In the genomic region with DNA sequence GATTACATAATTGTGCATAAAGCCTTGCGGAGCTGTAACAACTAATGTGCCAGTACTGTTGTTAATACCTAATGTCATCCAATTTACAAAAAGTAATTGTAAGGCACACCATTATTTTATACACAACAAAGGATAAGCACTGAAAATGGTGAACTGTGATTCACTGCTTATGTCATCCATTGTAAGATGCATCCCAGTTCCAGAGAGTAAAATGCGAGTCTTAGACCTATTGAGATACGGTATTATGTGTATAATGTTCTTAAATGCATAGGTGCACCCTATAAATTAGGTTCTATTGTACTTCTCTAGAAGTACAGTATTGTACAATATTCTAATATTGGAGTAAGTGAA, we compare ENCODE assay signal across 8 cellular contexts. TPM values are rescaled to one million over a fixed set of nuclear protein-coding genes. Genes with fewer than 3 reads are reported as not detected.
DNase-seq lines count a peak whose midpoint lies in the region; ATAC-seq, FAIRE-seq and TF ChIP-seq lines count a peak whose summit lies in the region.

No MANE protein-coding gene starts in this region.

- no peak for FAIRE-seq in GM19239 (lab: Jason Lieb, UNC)

- H3K9ac ChIP-seq in iPS-15b (ENCODE audit: low read depth, low read length): peak overlapping the region; percentile 84

- TF ChIP-seq CTCF in AG04450 (IDR thresholded peaks at IDR 0.05; ENCODE audit: low read depth, low read length): no peak

- peak overlapping the region; percentile 87 for H3K27ac ChIP-seq in AG04450 (ENCODE audit: low read depth, low read length)

- H3K27me3 Mint-ChIP-seq in activated T-helper 2 cell treated with anti-CD3 and anti-CD28 coated beads, Interferon-gamma antibody, Interleukin-2, Interleukin-4, amounts not matched to agents 10 μg/mL and 5 μg/mL and 100 μg/mL, durations not matched to agents 14 hours and 24 hours and 36 hours (ENCODE audit: low read depth): peaks cover 3% of the 10 kb centered on the region
- H3K27me3 Mint-ChIP-seq in stimulated activated naive CD8-positive, alpha-beta T cell treated with anti-CD3 and anti-CD28 coated beads, Interleukin-15, amount 100 ng/mL, for 72 hours: no peaks in the 10 kb centered on the region

- no peaks in the 10 kb centered on the region for H3K9me3 Mint-ChIP-seq in activated T-helper 2 cell treated with anti-CD3 and anti-CD28 coated beads, Interferon-gamma antibody, Interleukin-2, Interleukin-4, amounts not matched to agents 10 μg/mL and 5 μg/mL and 100 μg/mL, durations not matched to agents 14 hours and 24 hours and 36 hours
- no peaks in the 10 kb centered on the region for H3K9me3 Mint-ChIP-seq in stimulated activated naive CD8-positive, alpha-beta T cell treated with anti-CD3 and anti-CD28 coated beads, Interleukin-15, amount 100 ng/mL, for 72 hours

- peaks cover 29% of the 10 kb centered on the region for H3K36me3 Mint-ChIP-seq in activated T-helper 2 cell treated with anti-CD3 and anti-CD28 coated beads, Interferon-gamma antibody, Interleukin-2, Interleukin-4, amounts not matched to agents 10 μg/mL and 5 μg/mL and 100 μg/mL, durations not matched to agents 14 hours and 24 hours and 36 hours (ENCODE audit: low read depth)

- intact Hi-C loops in activated T-helper 2 cell treated with anti-CD3 and anti-CD28 coated beads, Interferon-gamma antibody, Interleukin-2, Interleukin-4, amounts not matched to agents 10 μg/mL and 5 μg/mL and 100 μg/mL, durations not matched to agents 14 hours and 24 hours and 36 hours (cut with micrococcal nuclease): loop anchor here (1.0 to 2.0 kb wide), 9 partner anchors 11 to 339 kb away; a partner anchor contains a TSS

- peaks cover 6% of the 10 kb centered on the region for H3K36me3 ChIP-seq in iPS-15b (ENCODE audit: control insufficient read depth, insufficient read depth, low read length)

- CTCF ChIA-PET in AG04450 (lab: Charles Lee): interaction anchor here (0.7 to 7.4 kb wide), 7 partner anchors 14 to 269 kb away, joined by 3 to 158 read pairs (median 4); a partner anchor contains a TSS

- H3K4me3 ChIP-seq in AG04450 (ENCODE audit: low read depth, low read length) (peak overlapping the region; percentile 98), iPS-15b (ENCODE audit: low read depth, low read length) (peak overlapping the region; percentile 45)

- H3K4me3 Mint-ChIP-seq in activated T-helper 2 cell treated with anti-CD3 and anti-CD28 coated beads, Interferon-gamma antibody, Interleukin-2, Interleukin-4, amounts not matched to agents 10 μg/mL and 5 μg/mL and 100 μg/mL, durations not matched to agents 14 hours and 24 hours and 36 hours (ENCODE audit: low read depth): peak overlapping the region; percentile 98
- peak overlapping the region; percentile 87 to 93 for H3K4me3 Mint-ChIP-seq in stimulated activated naive CD8-positive, alpha-beta T cell treated with anti-CD3 and anti-CD28 coated beads, Interleukin-15, amount 100 ng/mL, for 72 hours

- no peaks in the 10 kb centered on the region for H3K4me1 ChIP-seq in iPS-15b (ENCODE audit: control insufficient read depth, insufficient read depth, low read length)

- POLR2A ChIA-PET in AG04450 (lab: Yijun Ruan, JAX): interaction anchor here (0.6 to 2.8 kb wide), 15 partner anchors 10 to 1093 kb away, joined by 3 to 30 read pairs (median 9); a partner anchor contains a TSS

- H3K9me3 ChIP-seq in AG04450 (ENCODE audit: control insufficient read depth, insufficient read depth, low read length) (no peaks in the 10 kb centered on the region), iPS-15b (ENCODE audit: control insufficient read depth, insufficient read depth, low read length) (no peaks in the 10 kb centered on the region)

- DNase-seq in AG04450 (ENCODE audit: low read depth, low spot score) (no peak), HT-29 (ENCODE audit: low spot score) (peak; percentile 32), GM19239 (ENCODE audit: insufficient read length, low spot score) (no peak), cerebellar cortex (ENCODE audit: low spot score) (no peak)
- no peak for DNase-seq in activated T-helper 2 cell treated with anti-CD3 and anti-CD28 coated beads, Interferon-gamma antibody, Interleukin-2, Interleukin-4, amounts not matched to agents 10 μg/mL and 5 μg/mL and 100 μg/mL, durations not matched to agents 14 hours and 24 hours and 36 hours (ENCODE audit: low spot score)
- no peak for DNase-seq in stimulated activated naive CD8-positive, alpha-beta T cell treated with anti-CD3 and anti-CD28 coated beads, Interleukin-15, amount 100 ng/mL, for 72 hours

- peaks cover 13% of the 10 kb centered on the region for H3K4me1 Mint-ChIP-seq in activated T-helper 2 cell treated with anti-CD3 and anti-CD28 coated beads, Interferon-gamma antibody, Interleukin-2, Interleukin-4, amounts not matched to agents 10 μg/mL and 5 μg/mL and 100 μg/mL, durations not matched to agents 14 hours and 24 hours and 36 hours (ENCODE audit: low read depth)
- peaks cover 22% of the 10 kb centered on the region for H3K4me1 Mint-ChIP-seq in stimulated activated naive CD8-positive, alpha-beta T cell treated with anti-CD3 and anti-CD28 coated beads, Interleukin-15, amount 100 ng/mL, for 72 hours

- H3K27ac Mint-ChIP-seq in activated T-helper 2 cell treated with anti-CD3 and anti-CD28 coated beads, Interferon-gamma antibody, Interleukin-2, Interleukin-4, amounts not matched to agents 10 μg/mL and 5 μg/mL and 100 μg/mL, durations not matched to agents 14 hours and 24 hours and 36 hours: peak overlapping the region; percentile 94
- H3K27ac Mint-ChIP-seq in stimulated activated naive CD8-positive, alpha-beta T cell treated with anti-CD3 and anti-CD28 coated beads, Interleukin-15, amount 100 ng/mL, for 72 hours: peak overlapping the region; percentile 91 to 98

- H3K27me3 ChIP-seq in AG04450 (ENCODE audit: control insufficient read depth, insufficient read depth, low read length) (no peaks in the 10 kb centered on the region), iPS-15b (ENCODE audit: control insufficient read depth, insufficient read depth, low read length) (no peaks in the 10 kb centered on the region)

- ATAC-seq in stimulated activated naive CD8-positive, alpha-beta T cell treated with anti-CD3 and anti-CD28 coated beads, Interleukin-15, amount 100 ng/mL, for 72 hours: no peak
- ATAC-seq in GM19455 (IDR thresholded peaks at IDR 0.05; ENCODE audit: unreplicated experiment): no peak

RNA-seq across cellular contexts. Expression of a gene that starts 0.4 kb away (rescaled TPM):
- 11.8 and 12.3 TPM in 2 replicates for polyA plus RNA-seq in AG04450 (2011; rRNA removed)
- 5.3 and 9.5 TPM in 2 replicates for polyA minus RNA-seq in AG04450 (2011; rRNA and poly(A)+ RNA removed)
- total RNA-seq in HT-29 (2014; rRNA removed; shearing (Covaris generic)): 13.7 and 14.3 TPM in 2 replicates
- 31.2 and 31.5 TPM in 2 replicates for total RNA-seq in activated T-helper 2 cell treated with anti-CD3 and anti-CD28 coated beads, Interferon-gamma antibody, Interleukin-2, Interleukin-4, amounts not matched to agents 10 μg/mL and 5 μg/mL and 100 μg/mL, durations not matched to agents 14 hours and 24 hours and 36 hours

RNA-seq across cellular contexts. Expression of a gene that starts 10.8 kb away (rescaled TPM):
- 54.2 and 69.2 TPM in 2 replicates for polyA plus RNA-seq in AG04450 (2011; rRNA removed)
- 16.2 and 23.9 TPM in 2 replicates for polyA minus RNA-seq in AG04450 (2011; rRNA and poly(A)+ RNA removed)
- 34.0 and 40.2 TPM in 2 replicates for total RNA-seq in HT-29 (2014; rRNA removed; shearing (Covaris generic))
- 44.0 and 46.8 TPM in 2 replicates for total RNA-seq in activated T-helper 2 cell treated with anti-CD3 and anti-CD28 coated beads, Interferon-gamma antibody, Interleukin-2, Interleukin-4, amounts not matched to agents 10 μg/mL and 5 μg/mL and 100 μg/mL, durations not matched to agents 14 hours and 24 hours and 36 hours

RNA-seq across cellular contexts. Expression of a gene that starts 38.1 kb away (rescaled TPM):
- polyA plus RNA-seq in AG04450 (2011; rRNA removed): 20.0 and 23.5 TPM in 2 replicates
- polyA minus RNA-seq in AG04450 (2011; rRNA and poly(A)+ RNA removed): 30.9 and 34.3 TPM in 2 replicates
- 3.7 and 5.3 TPM in 2 replicates for total RNA-seq in HT-29 (2014; rRNA removed; shearing (Covaris generic))
- 30.4 and 31.2 TPM in 2 replicates for total RNA-seq in activated T-helper 2 cell treated with anti-CD3 and anti-CD28 coated beads, Interferon-gamma antibody, Interleukin-2, Interleukin-4, amounts not matched to agents 10 μg/mL and 5 μg/mL and 100 μg/mL, durations not matched to agents 14 hours and 24 hours and 36 hours
